In genomic region chr10:73911553-73912004, GRCh38 we compare ENCODE assay signal across 9 cellular contexts. TPM values are rescaled to one million over a fixed set of nuclear protein-coding genes. Genes with fewer than 3 reads are reported as not detected.
DNase-seq lines count a peak whose midpoint lies in the region; ATAC-seq and TF ChIP-seq lines count a peak whose summit lies in the region.
"Had no signal": no experiment of that assay in that cellular context is flagged by ENCODE, and none has a peak within 500 bp of the region (broad histone marks: within the 10 kb centered on the region; RNA-seq: fewer than 3 reads in every experiment).

No MANE protein-coding gene starts in this region.

- no peak for TF ChIP-seq EP300 in suprapubic skin (IDR thresholded peaks at IDR 0.05)

- no peak for DNase-seq in T-helper 2 cell treated with Interferon-gamma antibody and Interleukin-4, amounts not matched to agents 5 μg/mL and 100 μg/mL, for 36 hours (ENCODE audit: low spot score)
- no peak for DNase-seq in T-helper 2 cell
- DNase-seq in activated naive CD8-positive, alpha-beta T cell treated with anti-CD3 and anti-CD28 coated beads, Interleukin-2, amount 50 U/mL, for 24 hours = no peak
- DNase-seq in kidney tubule cell (ENCODE audit: low spot score) = peak; percentile 63
- DNase-seq in suprapubic skin (ENCODE audit: low spot score in 2 of 2) = peak in 1 of 2 donors; percentile 71
- no peak for DNase-seq in medulla oblongata (ENCODE audit: extremely low spot score)
- no peak for DNase-seq in NCI-H748 treated with DMSO at 0.1 percent for 48 hours (lab: John Stamatoyannopoulos, UW)

- peak overlapping the region; percentile 80 for H3K4me3 ChIP-seq in suprapubic skin

- peaks cover 8% of the 10 kb centered on the region for H3K27me3 Mint-ChIP-seq in T-helper 2 cell treated with Interferon-gamma antibody and Interleukin-4, amounts not matched to agents 5 μg/mL and 100 μg/mL, for 36 hours (ENCODE audit: low read depth)
- peaks cover 68% of the 10 kb centered on the region for H3K27me3 Mint-ChIP-seq in activated naive CD8-positive, alpha-beta T cell treated with anti-CD3 and anti-CD28 coated beads, Interleukin-2, amount 50 U/mL, for 24 hours

- H3K27ac Mint-ChIP-seq in T-helper 2 cell treated with Interferon-gamma antibody and Interleukin-4, amounts not matched to agents 5 μg/mL and 100 μg/mL, for 36 hours = peak overlapping the region; percentile 91
- H3K27ac Mint-ChIP-seq in activated naive CD8-positive, alpha-beta T cell treated with anti-CD3 and anti-CD28 coated beads, Interleukin-2, amount 50 U/mL, for 24 hours = peak overlapping the region; percentile 80

- no peaks in the 10 kb centered on the region for H3K9me3 ChIP-seq in suprapubic skin

- peaks cover 42% of the 10 kb centered on the region for H3K4me1 Mint-ChIP-seq in T-helper 2 cell treated with Interferon-gamma antibody and Interleukin-4, amounts not matched to agents 5 μg/mL and 100 μg/mL, for 36 hours (ENCODE audit: low read depth)
- peaks cover 36% of the 10 kb centered on the region for H3K4me1 Mint-ChIP-seq in activated naive CD8-positive, alpha-beta T cell treated with anti-CD3 and anti-CD28 coated beads, Interleukin-2, amount 50 U/mL, for 24 hours

- peaks cover 37% of the 10 kb centered on the region for H3K36me3 Mint-ChIP-seq in T-helper 2 cell treated with Interferon-gamma antibody and Interleukin-4, amounts not matched to agents 5 μg/mL and 100 μg/mL, for 36 hours (ENCODE audit: low read depth)
- no peaks in the 10 kb centered on the region for H3K36me3 Mint-ChIP-seq in activated naive CD8-positive, alpha-beta T cell treated with anti-CD3 and anti-CD28 coated beads, Interleukin-2, amount 50 U/mL, for 24 hours (ENCODE audit: low read depth)

- peaks cover 84% of the 10 kb centered on the region for H3K4me1 ChIP-seq in suprapubic skin

- peaks cover 8% of the 10 kb centered on the region for H3K36me3 ChIP-seq in suprapubic skin

- no peaks in the 10 kb centered on the region for H3K27me3 ChIP-seq in suprapubic skin

- WGBS in suprapubic skin = 9% methylated on average over 12 of the region's 14 CpGs

- no peaks in the 10 kb centered on the region for H3K9me3 Mint-ChIP-seq in T-helper 2 cell treated with Interferon-gamma antibody and Interleukin-4, amounts not matched to agents 5 μg/mL and 100 μg/mL, for 36 hours
- no peaks in the 10 kb centered on the region for H3K9me3 Mint-ChIP-seq in activated naive CD8-positive, alpha-beta T cell treated with anti-CD3 and anti-CD28 coated beads, Interleukin-2, amount 50 U/mL, for 24 hours

- H3K27ac ChIP-seq in suprapubic skin = peak overlapping the region; percentile 82
- H3K27ac ChIP-seq: C4-2B had no signal

- TF ChIP-seq POLR2A in suprapubic skin (IDR thresholded peaks at IDR 0.05) = no peak

- TF ChIP-seq CTCF in suprapubic skin (IDR thresholded peaks at IDR 0.05) = no peak

- ATAC-seq in activated naive CD8-positive, alpha-beta T cell treated with anti-CD3 and anti-CD28 coated beads, Interleukin-2, amount 50 U/mL, for 24 hours = peak; percentile 6
- ATAC-seq in HG02884 (IDR thresholded peaks at IDR 0.05; ENCODE audit: unreplicated experiment) = no peak

- H3K4me3 Mint-ChIP-seq in T-helper 2 cell treated with Interferon-gamma antibody and Interleukin-4, amounts not matched to agents 5 μg/mL and 100 μg/mL, for 36 hours = peak overlapping the region; percentile 96
- H3K4me3 Mint-ChIP-seq in activated naive CD8-positive, alpha-beta T cell treated with anti-CD3 and anti-CD28 coated beads, Interleukin-2, amount 50 U/mL, for 24 hours = peak overlapping the region; percentile 85

RNA-seq across cellular contexts. Expression of gene PLAU, which starts 0.6 kb away (rescaled TPM):
- total RNA-seq in suprapubic skin = 10 to 100 TPM in 2 of 4 donors, 1 to 10 TPM in 2; 8.4 to 19.1 (median 10.8) TPM

RNA-seq across cellular contexts. Expression of gene CAMK2G, which starts 37.2 kb away (rescaled TPM):
- total RNA-seq in suprapubic skin = 10 to 100 TPM; 16.9 to 35.2 (median 20.6) TPM
